Comparison of ENCODE assay signal across 14 cellular contexts in the genomic region with DNA sequence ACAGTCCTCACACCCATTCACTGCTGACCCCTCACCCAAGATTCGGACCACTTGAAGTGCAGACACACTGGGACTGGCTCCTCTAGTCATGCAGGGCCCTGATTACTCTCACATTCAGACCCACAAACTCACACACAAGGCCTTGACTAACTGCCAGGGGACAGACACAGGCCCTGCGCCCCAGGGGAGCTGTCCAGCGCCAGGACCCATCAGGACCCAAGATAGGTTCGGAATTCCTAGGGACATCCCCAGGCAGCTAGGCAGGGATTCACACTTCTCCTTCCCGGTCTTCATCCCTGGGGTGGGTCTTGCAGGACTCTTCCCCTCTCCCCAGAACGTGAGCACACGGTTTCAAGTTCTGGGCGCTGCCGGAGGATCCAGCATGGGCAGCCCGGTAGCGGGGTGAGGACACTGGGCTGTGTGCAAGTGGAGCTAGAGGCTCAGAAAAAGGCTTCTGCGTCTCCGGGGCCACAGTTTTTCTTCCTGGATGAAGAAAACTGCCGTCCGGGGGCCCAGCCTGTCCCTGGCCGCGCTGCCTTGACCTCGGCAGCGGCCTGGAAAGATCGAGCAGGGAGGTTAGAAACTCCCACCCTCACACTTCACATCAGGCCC. TPM values are rescaled to one million over a fixed set of nuclear protein-coding genes. Genes with fewer than 3 reads are reported as not detected.
DNase-seq lines count a peak whose midpoint lies in the region; ATAC-seq and TF ChIP-seq lines count a peak whose summit lies in the region.
"Had no signal": no experiment of that assay in that cellular context is flagged by ENCODE, and none has a peak within 500 bp of the region (broad histone marks: within the 10 kb centered on the region; RNA-seq: fewer than 3 reads in every experiment).

No MANE protein-coding gene starts in this region.

- no peaks in the 10 kb centered on the region; the same call in 2 of the 3 replicates for H3K9me3 Mint-ChIP-seq in GM23338
- H3K9me3 Mint-ChIP-seq in WTC11: no peaks in the 10 kb centered on the region
- H3K9me3 Mint-ChIP-seq in progenitor cell of endocrine pancreas (ENCODE audit: low read depth): no peaks in the 10 kb centered on the region

- no peak for TF ChIP-seq CTCF in GM23338 (conservative IDR thresholded peaks at IDR 0.05; ENCODE audit: low read depth in 2 of 2)
- TF ChIP-seq CTCF in WTC11 (IDR thresholded peaks at IDR 0.05): no peak
- TF ChIP-seq CTCF in progenitor cell of endocrine pancreas (IDR thresholded peaks at IDR 0.05; ENCODE audit: unreplicated experiment): no peak

- no peak overlapping the region for H2AFZ ChIP-seq in GM23338

- POLR2A ChIA-PET in WTC11 (lab: Charles Lee): interaction anchor here (0.8 to 0.9 kb wide), 2 partner anchors 18 to 28 kb away, joined by 3 to 5 read pairs; no protein-coding TSS in a partner anchor

- peak overlapping the region; percentile 73; the same call in 1 of the 3 replicates for H3K4me3 Mint-ChIP-seq in GM23338
- peak overlapping the region; percentile 69; the same call in 1 of the 2 replicates for H3K4me3 Mint-ChIP-seq in WTC11
- H3K4me3 Mint-ChIP-seq in progenitor cell of endocrine pancreas (ENCODE audit: low read depth): peak overlapping the region; percentile 47
- H3K4me3 Mint-ChIP-seq: CD4-positive, alpha-beta memory T cell had no signal

- H3K79me2 ChIP-seq in GM23338 (replicated peaks; ENCODE audit: insufficient read depth): no peaks in the 10 kb centered on the region

- no peak overlapping the region for H3K4me3 ChIP-seq in GM23338
- H3K4me3 ChIP-seq: sigmoid colon had no signal

- ATAC-seq in GM23338: peak; percentile 18
- no peak for ATAC-seq in WTC11
- no peak for ATAC-seq in HG03175 (IDR thresholded peaks at IDR 0.05; ENCODE audit: unreplicated experiment)

- no peak overlapping the region for H3K4me2 ChIP-seq in GM23338

- no peak overlapping the region for H3K27ac ChIP-seq in GM23338 (ENCODE audit: low read depth)
- H3K27ac ChIP-seq: sigmoid colon had no signal

- H3K4me1 Mint-ChIP-seq in GM23338: peaks cover 54% of the 10 kb centered on the region
- H3K4me1 Mint-ChIP-seq in WTC11: peaks cover 57% of the 10 kb centered on the region
- H3K4me1 Mint-ChIP-seq in progenitor cell of endocrine pancreas (ENCODE audit: low read depth): peaks cover 13% of the 10 kb centered on the region

- H4K20me1 ChIP-seq in GM23338 (replicated peaks; ENCODE audit: insufficient read depth): no peaks in the 10 kb centered on the region

- CTCF ChIA-PET in WTC11 (lab: Charles Lee): interaction anchor here (1.0 to 17.6 kb wide), 9 partner anchors 11 to 120 kb away, joined by 3 to 228 read pairs (median 7); no protein-coding TSS in a partner anchor

- H3K36me3 ChIP-seq in GM23338 (ENCODE audit: insufficient read depth): no peaks in the 10 kb centered on the region
- H3K36me3 ChIP-seq: sigmoid colon had no signal

- peak; percentile 51 for DNase-seq in GM23338 (ENCODE audit: low spot score)
- peak; percentile 50 for DNase-seq in WTC11 (ENCODE audit: low spot score)
- DNase-seq in globus pallidus (ENCODE audit: low spot score): peak; percentile 42
- no peak for DNase-seq in progenitor cell of endocrine pancreas (ENCODE audit: low spot score, unreplicated experiment)
- no peak for DNase-seq in activated effector memory CD4-positive, alpha-beta T cell treated with Interleukin-2 at 50 U/mL for 16 hours
- no peak for DNase-seq in EL
- DNase-seq in NCI-H1092 (lab: John Stamatoyannopoulos, UW): no peak
- DNase-seq: activated effector memory CD4-positive, alpha-beta T cell treated with anti-CD3 and anti-CD28 coated beads, Interleukin-2, amount 50 U/mL, for 16 hours; CD4-positive, alpha-beta memory T cell; central memory CD4-positive, alpha-beta T cell; naive B cell; sigmoid colon had no signal

- H3K27me3 ChIP-seq in GM23338 (ENCODE audit: insufficient read depth): peaks cover 49% of the 10 kb centered on the region

- H3K36me3 Mint-ChIP-seq in GM23338 (ENCODE audit: low read depth) (no peaks in the 10 kb centered on the region), WTC11 (no peaks in the 10 kb centered on the region), progenitor cell of endocrine pancreas (ENCODE audit: insufficient read depth) (no peaks in the 10 kb centered on the region)

- H3K27ac Mint-ChIP-seq in GM23338: no peak overlapping the region
- no peak overlapping the region for H3K27ac Mint-ChIP-seq in WTC11
- H3K27ac Mint-ChIP-seq in progenitor cell of endocrine pancreas: no peak overlapping the region
- H3K27ac Mint-ChIP-seq: CD4-positive, alpha-beta memory T cell; naive B cell had no signal

- H3F3A ChIP-seq in GM23338 (replicated peaks; ENCODE audit: low read depth): no peaks in the 10 kb centered on the region; the same call in 1 of the 2 replicates

- H3K4me1 ChIP-seq in GM23338 (ENCODE audit: insufficient read depth): peaks cover 66% of the 10 kb centered on the region

- no peaks in the 10 kb centered on the region for H3K9me2 ChIP-seq in GM23338 (ENCODE audit: insufficient read depth)

- H3K27me3 Mint-ChIP-seq in GM23338 (ENCODE audit: insufficient read depth, low read depth, poor library complexity) (peaks cover 37% of the 10 kb centered on the region), WTC11 (ENCODE audit: low read depth) (peaks cover 47% of the 10 kb centered on the region), progenitor cell of endocrine pancreas (peaks cover 68% of the 10 kb centered on the region)

TF ChIP-seq in GM23338, 12 proteins besides CTCF, POLR2A, EP300 and RAD21 (continues in another document):
- no peak for TF ChIP-seq JUNB (IDR thresholded peaks at IDR 0.05; ENCODE audit: unreplicated experiment)

TF ChIP-seq in WTC11, 78 proteins besides CTCF, POLR2A, EP300 and RAD21 (continues in another document):
- TF ChIP-seq, protein P1, sequence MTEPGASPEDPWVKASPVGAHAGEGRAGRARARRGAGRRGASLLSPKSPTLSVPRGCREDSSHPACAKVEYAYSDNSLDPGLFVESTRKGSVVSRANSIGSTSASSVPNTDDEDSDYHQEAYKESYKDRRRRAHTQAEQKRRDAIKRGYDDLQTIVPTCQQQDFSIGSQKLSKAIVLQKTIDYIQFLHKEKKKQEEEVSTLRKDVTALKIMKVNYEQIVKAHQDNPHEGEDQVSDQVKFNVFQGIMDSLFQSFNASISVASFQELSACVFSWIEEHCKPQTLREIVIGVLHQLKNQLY (CRISPR knock-in tag; IDR thresholded peaks at IDR 0.05): no peak
- TF ChIP-seq ZNF138 (CRISPR knock-in tag; conservative IDR thresholded peaks at IDR 0.05) (no peak), ARID4B (CRISPR knock-in tag; IDR thresholded peaks at IDR 0.05; ENCODE audit: borderline replicate concordance) (peak; percentile 56; the same call in 1 of the 2 replicates)

RNA-seq across cellular contexts. Expression of gene SEZ6, which starts 1.6 kb away (rescaled TPM):
- total RNA-seq in GM23338 (2014; rRNA removed; shearing (Covaris generic)): 3.1 and 6.5 TPM in 2 replicates
- 1.0 TPM in 2 replicates for polyA plus RNA-seq in GM23338 (2016; fragmentation: Nextera tagmentation; extraction: Ambion mirVana)
- total RNA-seq in WTC11 (2021) (1.4 to 3.0 TPM (median 1.6 TPM) in 3 replicates), progenitor cell of endocrine pancreas (9.8 and 10.1 TPM in 2 replicates)
- total RNA-seq: CD4-positive, alpha-beta memory T cell had no signal
- polyA plus RNA-seq: esophagus had no signal

RNA-seq across cellular contexts. Expression of gene PIPOX, which starts 38.8 kb away (rescaled TPM):
- total RNA-seq in GM23338 (2014; rRNA removed; shearing (Covaris generic)): 34.6 and 42.8 TPM in 2 replicates
- polyA plus RNA-seq in GM23338 (2016; fragmentation: Nextera tagmentation; extraction: Ambion mirVana): 22.2 and 22.6 TPM in 2 replicates
- total RNA-seq in WTC11 (2021) (32.4 to 34.2 TPM (median 34.1 TPM) in 3 replicates), progenitor cell of endocrine pancreas (4.3 and 5.3 TPM in 2 replicates)

RNA-seq across cellular contexts. Expression of gene PHF12, which starts 52.9 kb away (rescaled TPM):
- total RNA-seq in GM23338 (2014; rRNA removed; shearing (Covaris generic)): 41.0 and 45.4 TPM in 2 replicates
- 19.7 and 20.8 TPM in 2 replicates for polyA plus RNA-seq in GM23338 (2016; fragmentation: Nextera tagmentation; extraction: Ambion mirVana)
- total RNA-seq in WTC11 (2021) (57.7 to 69.8 TPM (median 61.3 TPM) in 3 replicates), progenitor cell of endocrine pancreas (70.4 and 71.8 TPM in 2 replicates)

Comparison
In these comparisons a context has a peak if more than half of its experiments do, and no peak if none do; other contexts are left out.
1. DNase-seq: peak in GM23338 (single experiment), WTC11 (single experiment) and globus pallidus (single experiment); none in progenitor cell of endocrine pancreas (single experiment), activated effector memory CD4-positive, alpha-beta T cell treated with Interleukin-2 at 50 U/mL for 16 hours (single experiment), EL (single experiment) and NCI-H1092 (single experiment).
2. Peak in every context shown above with its lines, with median percentiles within 50 percentile points of each other: H3K4me3 Mint-ChIP-seq.